In genomic region chr22:28710112-28710888, GRCh38 we compare ENCODE assay signal across 9 cellular contexts.
DNase-seq lines count a peak whose midpoint lies in the region; ATAC-seq and TF ChIP-seq lines count a peak whose summit lies in the region.
"Had no signal": no experiment of that assay in that cellular context is flagged by ENCODE, and none has a peak within 500 bp of the region (broad histone marks: within the 10 kb centered on the region; RNA-seq: fewer than 3 reads in every experiment).

No MANE protein-coding gene starts in this region.

- H3K4me3 ChIP-seq in epithelial cell of esophagus (ENCODE audit: low read length): no peak overlapping the region

- peaks cover 21% of the 10 kb centered on the region for H3K36me3 Mint-ChIP-seq in nephron (ENCODE audit: low read depth)

- peaks cover 29% of the 10 kb centered on the region for H3K4me1 Mint-ChIP-seq in nephron

- no peaks in the 10 kb centered on the region for H3K9me3 Mint-ChIP-seq in nephron

- ATAC-seq in GM21619 (IDR thresholded peaks at IDR 0.05; ENCODE audit: unreplicated experiment): no peak

- H3K27ac Mint-ChIP-seq in nephron: peak overlapping the region; percentile 83 to 98 (median 93)

- peak overlapping the region in 2 of 3 experiments; percentile 7 to 41 for H3K4me3 Mint-ChIP-seq in nephron

- H3K27me3 Mint-ChIP-seq in nephron (ENCODE audit: low read depth): no peaks in the 10 kb centered on the region

- DNase-seq in AG08396 (ENCODE audit: low spot score) (peak; percentile 48), NCI-H226 (peak; percentile 59), epithelial cell of esophagus (ENCODE audit: low read depth) (peak; percentile 78), AML-193 (lab: John Stamatoyannopoulos, UW) (no peak), GDM1 (lab: John Stamatoyannopoulos, UW) (no peak), hypothalamus (lab: John Stamatoyannopoulos, UW) (no peak)
- DNase-seq: COR-L47 had no signal

- no peak for TF ChIP-seq CTCF in epithelial cell of esophagus (IDR thresholded peaks at IDR 0.05; ENCODE audit: insufficient read depth, low read depth, low read length, missing control alignments)
- no peak for TF ChIP-seq CTCF in nephron (IDR thresholded peaks at IDR 0.05; ENCODE audit: unreplicated experiment in 3 of 3)

Comparison
In these comparisons a context has a peak if more than half of its experiments do, and no peak if none do; other contexts are left out.
1. DNase-seq: peak in AG08396 (single experiment), NCI-H226 (single experiment) and epithelial cell of esophagus (single experiment); none in AML-193 (0 of 2), GDM1 (single experiment) and hypothalamus (0 of 51).